In genomic region chr20:51449498-51450220, GRCh38 we compare ENCODE assay signal across 1 cellular context.
TF ChIP-seq lines count a peak whose summit lies in the region.

No MANE protein-coding gene starts in this region.

TF ChIP-seq in A549, 52 proteins besides CTCF, POLR2A, EP300 and RAD21 (continued from another document):
- TF ChIP-seq ZFP36 (IDR thresholded peaks at IDR 0.05; ENCODE audit: borderline replicate concordance, partially characterized antibody) (peak; percentile 15), ZC3H11A (IDR thresholded peaks at IDR 0.05) (no peak), TP53 (CRISPR knock-in tag; IDR thresholded peaks at IDR 0.05) (no peak), KDM1A (IDR thresholded peaks at IDR 0.05; ENCODE audit: low read depth) (peak; percentile 63; the same call in 1 of the 2 replicates), HMGXB4 (CRISPR knock-in tag; IDR thresholded peaks at IDR 0.05; ENCODE audit: borderline replicate concordance) (no peak), PBX3 (IDR thresholded peaks at IDR 0.05) (no peak)
